23 cellular contexts compared by ENCODE assay signal in genomic region chr5:142149363-142149762, GRCh38.
"Had no signal": no experiment of that assay in that cellular context is flagged by ENCODE, and none has a peak within 500 bp of the region (broad histone marks: within the 10 kb centered on the region; RNA-seq: fewer than 3 reads in every experiment).

No MANE protein-coding gene starts in this region.

- H3K9me3 ChIP-seq: esophagus muscularis mucosa, ovary, psoas muscle, tibial nerve, uterus had no signal

- H3K27ac Mint-ChIP-seq: activated naive CD4-positive, alpha-beta T cell treated with anti-CD3 and anti-CD28 coated beads, Interleukin-2, amount 50 U/mL, for 72 hours; natural killer cell; stimulated activated naive CD8-positive, alpha-beta T cell treated with anti-CD3 and anti-CD28 coated beads, Interleukin-15, Interleukin-2, amounts not matched to agents 100 ng/mL and 50 ng/mL, for 24 hours; T-helper 2 cell treated with Interferon-gamma antibody and Interleukin-4, amounts not matched to agents 5 μg/mL and 100 μg/mL, for 36 hours had no signal

- H3K4me1 Mint-ChIP-seq: natural killer cell had no signal

- H3K4me1 ChIP-seq: psoas muscle, uterus had no signal

- H3K27me3 ChIP-seq: cardiac muscle cell, esophagus muscularis mucosa, ovary, tibial nerve, uterus had no signal

- FAIRE-seq: endothelial cell of umbilical vein had no signal

- H3K4me3 Mint-ChIP-seq: natural killer cell; stimulated activated naive CD8-positive, alpha-beta T cell treated with anti-CD3 and anti-CD28 coated beads, Interleukin-15, Interleukin-2, amounts not matched to agents 100 ng/mL and 50 ng/mL, for 24 hours; T-helper 2 cell treated with Interferon-gamma antibody and Interleukin-4, amounts not matched to agents 5 μg/mL and 100 μg/mL, for 36 hours had no signal

- DNase-seq: activated CD4-positive, alpha-beta T cell treated with anti-CD3 and anti-CD28 coated beads for 48 hours; activated CD4-positive, CD25-positive, alpha-beta regulatory T cell; activated CD8-positive, alpha-beta memory T cell treated with anti-CD3 and anti-CD28 coated beads, Interleukin-2, amount 50 U/mL, for 48 hours; activated gamma-delta T cell treated with Interleukin-2 at 50 U/mL for 16 hours; amniotic stem cell; dermis blood vessel endothelial cell; effector memory CD4-positive, alpha-beta T cell; natural killer cell; ovary; psoas muscle; stimulated activated CD4-positive, alpha-beta T cell treated with anti-CD3 and anti-CD28 coated beads, Interleukin-15, amount 100 ng/mL, for 24 hours; stimulated activated CD4-positive, alpha-beta T cell treated with anti-CD3 and anti-CD28 coated beads, Interleukin-2, amount 100 ng/mL, for 48 hours; uterus had no signal

- H3K4me3 ChIP-seq: cardiac muscle cell, esophagus muscularis mucosa, lung, ovary, psoas muscle, skin epidermis, tibial nerve, uterus had no signal

- H3K9me3 Mint-ChIP-seq: activated naive CD4-positive, alpha-beta T cell treated with anti-CD3 and anti-CD28 coated beads, Interleukin-2, amount 50 U/mL, for 72 hours; natural killer cell; stimulated activated naive CD8-positive, alpha-beta T cell treated with anti-CD3 and anti-CD28 coated beads, Interleukin-15, Interleukin-2, amounts not matched to agents 100 ng/mL and 50 ng/mL, for 24 hours; T-helper 2 cell treated with Interferon-gamma antibody and Interleukin-4, amounts not matched to agents 5 μg/mL and 100 μg/mL, for 36 hours had no signal

- H3K36me3 ChIP-seq: uterus had no signal

- ATAC-seq: activated naive CD4-positive, alpha-beta T cell treated with anti-CD3 and anti-CD28 coated beads, Interleukin-2, amount 50 U/mL, for 72 hours; natural killer cell; psoas muscle; right cardiac atrium had no signal

- H3K27me3 Mint-ChIP-seq: stimulated activated naive CD8-positive, alpha-beta T cell treated with anti-CD3 and anti-CD28 coated beads, Interleukin-15, Interleukin-2, amounts not matched to agents 100 ng/mL and 50 ng/mL, for 24 hours had no signal

- H3K27ac ChIP-seq: cardiac muscle cell, esophagus muscularis mucosa, ovary, psoas muscle, skin epidermis, tibial nerve, uterus had no signal
